30 cellular contexts compared by ENCODE assay signal in the genomic region with DNA sequence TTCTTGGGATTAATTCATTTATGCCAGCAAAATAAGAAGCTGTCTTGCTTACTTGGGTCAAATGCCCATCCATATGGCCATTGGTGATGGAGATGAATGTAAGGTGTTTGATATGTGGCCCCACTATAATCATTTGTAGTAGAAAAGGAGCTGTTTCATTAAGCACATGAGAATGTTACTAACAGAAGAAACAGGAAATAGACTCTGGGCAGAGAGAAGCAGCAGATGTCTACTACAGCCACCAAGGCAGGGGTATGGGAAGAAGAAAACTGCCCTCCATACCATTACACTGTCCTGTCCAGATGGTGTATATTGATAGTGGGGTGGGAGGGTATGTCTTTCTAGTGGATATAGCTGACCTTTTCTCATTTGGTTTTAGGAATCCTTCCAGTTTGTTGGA.
"Had no signal": no experiment of that assay in that cellular context is flagged by ENCODE, and none has a peak within 500 bp of the region (broad histone marks: within the 10 kb centered on the region; RNA-seq: fewer than 3 reads in every experiment).

No MANE protein-coding gene starts in this region.

- H3K4me3 ChIP-seq: adrenal gland, body of pancreas, breast epithelium had no signal

- H3K27me3 ChIP-seq: adrenal gland, body of pancreas, brain microvascular endothelial cell, breast epithelium had no signal

- H3K4me1 ChIP-seq: adrenal gland, body of pancreas, breast epithelium had no signal

- ATAC-seq: activated CD8-positive, alpha-beta T cell treated with anti-CD3 and anti-CD28 coated beads for 36 hours; activated naive CD4-positive, alpha-beta T cell treated with anti-CD3 and anti-CD28 coated beads, Interleukin-2, amount 50 U/mL, for 72 hours; activated T-cell treated with anti-CD3 and anti-CD28 coated beads, Interleukin-2, amount 50 U/mL, for 4 hours; activated T-cell treated with anti-CD3 and anti-CD28 coated beads, Interleukin-2, amount 50 U/mL, for 72 hours; activated T-helper 17 cell treated with anti-CD3 and anti-CD28 coated beads, Interleukin-2, amount 50 U/mL, for 72 hours; body of pancreas had no signal

- DNase-seq: activated B cell treated with CpG ODN at 0.5 μM for 24 hours; activated CD4-positive, alpha-beta memory T cell treated with anti-CD3 and anti-CD28 coated beads for 36 hours; activated CD4-positive, alpha-beta T cell treated with anti-CD3 and anti-CD28 coated beads for 4 hours; activated CD4-positive, alpha-beta T cell treated with anti-CD3 and anti-CD28 coated beads, Interleukin-2, amount 10 ng/mL, durations not matched to agents 24 days and 14 days; activated CD4-positive, alpha-beta T cell treated with anti-CD3 and anti-CD28 coated beads, Interleukin-2, amount 50 U/mL, for 1 hour; activated CD4-positive, alpha-beta T cell treated with anti-CD3 and anti-CD28 coated beads, Interleukin-2, amount 50 U/mL, for 4 hours; activated CD4-positive, CD25-positive, alpha-beta regulatory T cell treated with anti-CD3 and anti-CD28 coated beads, Interleukin-2, amount 50 U/mL, for 72 hours; activated CD8-positive, alpha-beta memory T cell treated with anti-CD3 and anti-CD28 coated beads, Interleukin-2, amount 50 U/mL, for 4 hours; activated CD8-positive, alpha-beta T cell treated with anti-CD3 and anti-CD28 coated beads for 36 hours; activated effector memory CD4-positive, alpha-beta T cell treated with anti-CD3 and anti-CD28 coated beads, Interleukin-2, amount 50 U/mL, for 16 hours; activated gamma-delta T cell treated with Interleukin-2 at 50 U/mL for 16 hours; activated naive CD4-positive, alpha-beta T cell; activated naive CD4-positive, alpha-beta T cell treated with anti-CD3 and anti-CD28 coated beads for 36 hours; activated naive CD4-positive, alpha-beta T cell treated with anti-CD3 and anti-CD28 coated beads, Interleukin-2, amount 50 U/mL, for 16 hours; activated naive CD8-positive, alpha-beta T cell treated with anti-CD3 and anti-CD28 coated beads for 36 hours; activated T-cell treated with anti-CD3 and anti-CD28 coated beads for 4 hours; activated T-cell treated with anti-CD3 and anti-CD28 coated beads, Interleukin-2, amount 50 U/mL, for 1 hour; activated T-cell treated with anti-CD3 and anti-CD28 coated beads, Interleukin-2, amount 50 U/mL, for 4 hours; activated T-cell treated with anti-CD3 and anti-CD28 coated beads, Interleukin-2, amount 50 U/mL, for 72 hours; adrenal gland; amniotic stem cell; aorta; body of pancreas; brain microvascular endothelial cell; central memory CD4-positive, alpha-beta T cell; T-helper 9 cell had no signal

- H3K27ac ChIP-seq: adrenal gland, body of pancreas, brain microvascular endothelial cell, breast epithelium, VCaP had no signal

- H3K36me3 ChIP-seq: adrenal gland, brain microvascular endothelial cell, breast epithelium had no signal

- H3K9me3 ChIP-seq: adrenal gland, body of pancreas, breast epithelium had no signal
